Comparison of ENCODE assay signal across 13 cellular contexts in genomic region chr4:146643812-146644401, GRCh38. TPM values are rescaled to one million over a fixed set of nuclear protein-coding genes. Genes with fewer than 3 reads are reported as not detected.
DNase-seq lines count a peak whose midpoint lies in the region; ATAC-seq, FAIRE-seq and TF ChIP-seq lines count a peak whose summit lies in the region.
"Had no signal": no experiment of that assay in that cellular context is flagged by ENCODE, and none has a peak within 500 bp of the region (broad histone marks: within the 10 kb centered on the region; RNA-seq: fewer than 3 reads in every experiment).

No MANE protein-coding gene starts in this region.

- H3K27ac ChIP-seq in A549 = no peak overlapping the region

- TF ChIP-seq RAD21 in A549 (conservative IDR thresholded peaks at IDR 0.05 in 1 of 2, IDR thresholded peaks at IDR 0.05 in 1 of 2) = no peak

- 13% methylated on average over 6 of the region's 6 CpGs for WGBS in A549 (ENCODE audit: missing lambda C conversion rate)

- no peak for FAIRE-seq in A549 (lab: Jason Lieb, UNC)

- H3K4me2 ChIP-seq in A549 = no peak overlapping the region

- CTCF ChIA-PET in A549 (lab: Yijun Ruan, JAX) (no interaction called here), HEK293T (lab: Yijun Ruan, JAX) (no interaction called here)

- TF ChIP-seq POLR2A in A549 (IDR thresholded peaks at IDR 0.05; ENCODE audit: low read length) = no peak

- TF ChIP-seq CTCF in A549 (IDR thresholded peaks at IDR 0.05) = no peak

- H3K9me3 ChIP-seq in A549 = no peaks in the 10 kb centered on the region

- POLR2A ChIA-PET in A549 (lab: Yijun Ruan, JAX) = no interaction called here
- POLR2A ChIA-PET in HEK293T (lab: Yijun Ruan, JAX) = no interaction called here

- no peak overlapping the region for H3K4me3 ChIP-seq in A549

- DNase-seq in A549 (ENCODE audit: low read depth in 1 of 2, low spot score in 1 of 2) (no peak), HEK293T (ENCODE audit: extremely low spot score) (peak; percentile 39), RKO (ENCODE audit: low spot score) (peak; percentile 56), fibroblast of peridontal ligament (ENCODE audit: extremely low read depth) (peak; percentile 8), head of caudate nucleus (no peak), sciatic nerve (ENCODE audit: low spot score) (no peak), NCI-H2107 (lab: John Stamatoyannopoulos, UW) (no peak)
- DNase-seq: activated B cell treated with CpG ODN at 0.5 μM for 24 hours; activated effector memory CD4-positive, alpha-beta T cell treated with Interleukin-2 at 50 U/mL for 16 hours; cortex of kidney; naive B cell; NK-92 treated with Interleukin-12 subunit alpha and Interleukin-12 subunit beta, amount 100 ng/mL, for 24 hours had no signal

- no peak for TF ChIP-seq EP300 in A549 (IDR thresholded peaks at IDR 0.05)

- no peaks in the 10 kb centered on the region for H3K4me1 ChIP-seq in A549

- ATAC-seq in A549 (no peak), HG02588 (IDR thresholded peaks at IDR 0.05; ENCODE audit: unreplicated experiment) (no peak), sciatic nerve (no peak)

- intact Hi-C loops in head of caudate nucleus (cut with DNase I) = no loop called here
- intact Hi-C loops in sciatic nerve (cut with DNase I) = no loop called here

TF ChIP-seq in A549, 52 proteins besides CTCF, POLR2A, EP300 and RAD21:
- TF ChIP-seq ELK1 (IDR thresholded peaks at IDR 0.05; ENCODE audit: low read depth, low read length) (no peak), EHMT2 (IDR thresholded peaks at IDR 0.05; ENCODE audit: low read depth) (0 out of 2 replicates have a peak, but pooled peaks have one; percentile 40), REST (IDR thresholded peaks at IDR 0.05) (peak; percentile 90)

TF ChIP-seq in HEK293T, 16 proteins besides CTCF, POLR2A, EP300 and RAD21:
- TF ChIP-seq HDGF (IDR thresholded peaks at IDR 0.05; ENCODE audit: borderline replicate concordance) (no peak), LEF1 (IDR thresholded peaks at IDR 0.05; ENCODE audit: borderline replicate concordance) (no peak), FOXM1 (IDR thresholded peaks at IDR 0.05; ENCODE audit: borderline replicate concordance) (no peak), FOXK2 (IDR thresholded peaks at IDR 0.05) (no peak), CTBP1 (IDR thresholded peaks at IDR 0.05; ENCODE audit: borderline replicate concordance) (no peak), ELF4 (IDR thresholded peaks at IDR 0.05) (no peak), L3MBTL2 (conservative IDR thresholded peaks at IDR 0.05) (no peak), SUZ12 (IDR thresholded peaks at IDR 0.05) (no peak), ARNT (IDR thresholded peaks at IDR 0.05) (no peak), TARDBP (IDR thresholded peaks at IDR 0.05) (no peak)

RNA-seq across cellular contexts. Expression of gene POU4F2, which starts 5.2 kb away (rescaled TPM):
- polyA plus RNA-seq in A549 (2011; rRNA removed) (not detected in 2 replicates), A549 (2017; fragmentation: RNase III; extraction: RNeasy Plus Mini Kit Qiagen cat#74134 plus additional on column Dnase treatment) (not detected in 3 replicates)
- not detected in 2 replicates for polyA plus RNA-seq in A549 (2012; cell fraction: cytosol; rRNA removed)
- polyA plus RNA-seq in A549 (2012; cell fraction: nucleus; rRNA removed) = not detected in 2 replicates
- not detected in 2 replicates for polyA minus RNA-seq in A549 (2011; rRNA and poly(A)+ RNA removed)
- not detected for total RNA-seq in sciatic nerve
- total RNA-seq: activated B cell treated with CpG ODN at 0.5 μM for 24 hours had no signal

Comparison
In these comparisons a context has a peak if more than half of its experiments do, and no peak if none do; other contexts are left out.
1. DNase-seq: peak in HEK293T (single experiment), RKO (single experiment) and fibroblast of peridontal ligament (single experiment); none in A549 (0 of 2), head of caudate nucleus (0 of 42), sciatic nerve (single experiment) and NCI-H2107 (single experiment).